In genomic region chr9:98569491-98569890, GRCh38 we compare ENCODE assay signal across 12 cellular contexts.
A peak's percentile ranks its signal among the peaks of the same experiment; 100 is the strongest.
DNase-seq lines count a peak whose midpoint lies in the region; ATAC-seq and TF ChIP-seq lines count a peak whose summit lies in the region.
"Had no signal": no experiment of that assay in that cellular context is flagged by ENCODE, and none has a peak within 500 bp of the region (broad histone marks: within the 10 kb centered on the region; RNA-seq: fewer than 3 reads in every experiment).

No MANE protein-coding gene starts in this region.

- H3K4me1 Mint-ChIP-seq in activated CD8-positive, alpha-beta memory T cell treated with anti-CD3 and anti-CD28 coated beads, Interleukin-2, amount 10 ng/mL, durations not matched to agents 7 days and 5 days: no peaks in the 10 kb centered on the region
- H3K4me1 Mint-ChIP-seq in glutamatergic neuron (ENCODE audit: low read depth, unreplicated experiment): peaks cover 48% of the 10 kb centered on the region
- H3K4me1 Mint-ChIP-seq in activated naive CD8-positive, alpha-beta T cell treated with anti-CD3 and anti-CD28 coated beads for 36 hours: no peaks in the 10 kb centered on the region
- no peaks in the 10 kb centered on the region for H3K4me1 Mint-ChIP-seq in stimulated activated naive CD8-positive, alpha-beta T cell treated with anti-CD3 and anti-CD28 coated beads, Interleukin-15, amount 100 ng/mL, for 72 hours
- H3K4me1 Mint-ChIP-seq: CD4-positive, CD25-positive, alpha-beta regulatory T cell had no signal

- CTCF ChIA-PET in activated CD8-positive, alpha-beta memory T cell treated with anti-CD3 and anti-CD28 coated beads, Interleukin-2, amount 10 ng/mL, durations not matched to agents 7 days and 5 days (lab: Charles Lee): no interaction called here

- no peak overlapping the region for H3K27ac Mint-ChIP-seq in activated CD8-positive, alpha-beta memory T cell treated with anti-CD3 and anti-CD28 coated beads, Interleukin-2, amount 10 ng/mL, durations not matched to agents 7 days and 5 days
- peak overlapping the region; percentile 96 for H3K27ac Mint-ChIP-seq in glutamatergic neuron (ENCODE audit: unreplicated experiment)
- H3K27ac Mint-ChIP-seq in activated naive CD8-positive, alpha-beta T cell treated with anti-CD3 and anti-CD28 coated beads for 36 hours: no peak overlapping the region
- no peak overlapping the region for H3K27ac Mint-ChIP-seq in stimulated activated naive CD8-positive, alpha-beta T cell treated with anti-CD3 and anti-CD28 coated beads, Interleukin-15, amount 100 ng/mL, for 72 hours
- H3K27ac Mint-ChIP-seq: CD4-positive, CD25-positive, alpha-beta regulatory T cell; HFFc6 had no signal

- peak; percentile 11 for DNase-seq in activated CD8-positive, alpha-beta memory T cell treated with anti-CD3 and anti-CD28 coated beads, Interleukin-2, amount 10 ng/mL, durations not matched to agents 7 days and 5 days
- no peak for DNase-seq in activated CD8-positive, alpha-beta memory T cell treated with anti-CD3 and anti-CD28 coated beads, Interleukin-2, amount 50 U/mL, for 48 hours
- peak; percentile 80 for DNase-seq in cerebellum (ENCODE audit: low spot score)
- no peak for DNase-seq in glutamatergic neuron
- DNase-seq in activated naive CD8-positive, alpha-beta T cell treated with anti-CD3 and anti-CD28 coated beads for 36 hours: no peak
- DNase-seq in stimulated activated naive CD8-positive, alpha-beta T cell treated with anti-CD3 and anti-CD28 coated beads, Interleukin-15, amount 100 ng/mL, for 72 hours: no peak
- no peak for DNase-seq in activated CD4-positive, CD25-positive, alpha-beta regulatory T cell (lab: John Stamatoyannopoulos, UW)
- DNase-seq: ACHN; CD4-positive, CD25-positive, alpha-beta regulatory T cell; DMS53; HCEC 1CT; HFFc6 had no signal

- TF ChIP-seq CTCF in glutamatergic neuron (IDR thresholded peaks at IDR 0.05; ENCODE audit: partially characterized antibody, unreplicated experiment): no peak

- no peaks in the 10 kb centered on the region for H3K9me3 Mint-ChIP-seq in activated CD8-positive, alpha-beta memory T cell treated with anti-CD3 and anti-CD28 coated beads, Interleukin-2, amount 10 ng/mL, durations not matched to agents 7 days and 5 days (ENCODE audit: low read depth)
- H3K9me3 Mint-ChIP-seq in glutamatergic neuron (ENCODE audit: unreplicated experiment): peaks cover 20% of the 10 kb centered on the region
- no peaks in the 10 kb centered on the region for H3K9me3 Mint-ChIP-seq in activated naive CD8-positive, alpha-beta T cell treated with anti-CD3 and anti-CD28 coated beads for 36 hours
- no peaks in the 10 kb centered on the region for H3K9me3 Mint-ChIP-seq in stimulated activated naive CD8-positive, alpha-beta T cell treated with anti-CD3 and anti-CD28 coated beads, Interleukin-15, amount 100 ng/mL, for 72 hours
- H3K9me3 Mint-ChIP-seq: HFFc6 had no signal

- no peaks in the 10 kb centered on the region for H3K36me3 Mint-ChIP-seq in activated CD8-positive, alpha-beta memory T cell treated with anti-CD3 and anti-CD28 coated beads, Interleukin-2, amount 10 ng/mL, durations not matched to agents 7 days and 5 days
- no peaks in the 10 kb centered on the region for H3K36me3 Mint-ChIP-seq in glutamatergic neuron (ENCODE audit: unreplicated experiment)
- no peaks in the 10 kb centered on the region for H3K36me3 Mint-ChIP-seq in activated naive CD8-positive, alpha-beta T cell treated with anti-CD3 and anti-CD28 coated beads for 36 hours
- H3K36me3 Mint-ChIP-seq: CD4-positive, CD25-positive, alpha-beta regulatory T cell had no signal

- no peak overlapping the region for H3K4me3 Mint-ChIP-seq in activated CD8-positive, alpha-beta memory T cell treated with anti-CD3 and anti-CD28 coated beads, Interleukin-2, amount 10 ng/mL, durations not matched to agents 7 days and 5 days
- peak overlapping the region; percentile 40 for H3K4me3 Mint-ChIP-seq in glutamatergic neuron (ENCODE audit: unreplicated experiment)
- H3K4me3 Mint-ChIP-seq in activated naive CD8-positive, alpha-beta T cell treated with anti-CD3 and anti-CD28 coated beads for 36 hours: no peak overlapping the region
- no peak overlapping the region for H3K4me3 Mint-ChIP-seq in stimulated activated naive CD8-positive, alpha-beta T cell treated with anti-CD3 and anti-CD28 coated beads, Interleukin-15, amount 100 ng/mL, for 72 hours
- H3K4me3 Mint-ChIP-seq: CD4-positive, CD25-positive, alpha-beta regulatory T cell; HFFc6 had no signal

- ATAC-seq in activated CD8-positive, alpha-beta memory T cell treated with anti-CD3 and anti-CD28 coated beads, Interleukin-2, amount 10 ng/mL, durations not matched to agents 7 days and 5 days: no peak
- ATAC-seq in stimulated activated naive CD8-positive, alpha-beta T cell treated with anti-CD3 and anti-CD28 coated beads, Interleukin-15, amount 100 ng/mL, for 72 hours: no peak

- peaks cover 61% of the 10 kb centered on the region for H3K27me3 Mint-ChIP-seq in activated CD8-positive, alpha-beta memory T cell treated with anti-CD3 and anti-CD28 coated beads, Interleukin-2, amount 10 ng/mL, durations not matched to agents 7 days and 5 days
- peaks cover 8% of the 10 kb centered on the region for H3K27me3 Mint-ChIP-seq in glutamatergic neuron (ENCODE audit: unreplicated experiment)
- no peaks in the 10 kb centered on the region for H3K27me3 Mint-ChIP-seq in activated naive CD8-positive, alpha-beta T cell treated with anti-CD3 and anti-CD28 coated beads for 36 hours
- H3K27me3 Mint-ChIP-seq in stimulated activated naive CD8-positive, alpha-beta T cell treated with anti-CD3 and anti-CD28 coated beads, Interleukin-15, amount 100 ng/mL, for 72 hours: peaks cover 47% of the 10 kb centered on the region
- H3K27me3 Mint-ChIP-seq: CD4-positive, CD25-positive, alpha-beta regulatory T cell had no signal

Comparison
In these comparisons a context has a peak if more than half of its experiments do, and no peak if none do; other contexts are left out.
1. DNase-seq: peak in activated CD8-positive, alpha-beta memory T cell treated with anti-CD3 and anti-CD28 coated beads, Interleukin-2, amount 10 ng/mL, durations not matched to agents 7 days and 5 days (single experiment) and cerebellum (single experiment); none in activated CD8-positive, alpha-beta memory T cell treated with anti-CD3 and anti-CD28 coated beads, Interleukin-2, amount 50 U/mL, for 48 hours (single experiment), glutamatergic neuron (single experiment), activated naive CD8-positive, alpha-beta T cell treated with anti-CD3 and anti-CD28 coated beads for 36 hours (single experiment), stimulated activated naive CD8-positive, alpha-beta T cell treated with anti-CD3 and anti-CD28 coated beads, Interleukin-15, amount 100 ng/mL, for 72 hours (0 of 2) and activated CD4-positive, CD25-positive, alpha-beta regulatory T cell (0 of 4).